In genomic region chr11:5808500-5809121, GRCh38 we compare ENCODE assay signal across 8 cellular contexts. TPM values are rescaled to one million over a fixed set of nuclear protein-coding genes. Genes with fewer than 3 reads are reported as not detected.
DNase-seq lines count a peak whose midpoint lies in the region; ATAC-seq lines count a peak whose summit lies in the region.

Gene OR52N2 (plus strand): TSS chr11:5808924. CDS start chr11:5820336, 11,412 bp downstream.

- DNase-seq in Ammon's horn (ENCODE audit: low spot score) = peak; percentile 84
- DNase-seq in NCI-H748 (lab: John Stamatoyannopoulos, UW; ENCODE audit: unreplicated experiment) = peak; percentile 73
- peak in 2 of 3 experiments; percentile 40 to 55 for DNase-seq in activated CD8-positive, alpha-beta memory T cell treated with anti-CD3 and anti-CD28 coated beads for 48 hours (ENCODE audit: low read depth in 2 of 3, low spot score in 2 of 3)
- DNase-seq in epidermal melanocyte (ENCODE audit: insufficient read length, low spot score) = peak; percentile 22
- DNase-seq in mucosa of gallbladder (ENCODE audit: low spot score) = peak; percentile 85
- peak; percentile 28 to 41 for DNase-seq in stimulated activated CD8-positive, alpha-beta memory T cell treated with anti-CD3 and anti-CD28 coated beads, Interleukin-4, amount 100 ng/mL, for 1 hour (ENCODE audit: low read depth in 2 of 2, low spot score in 1 of 2)

- ATAC-seq in GM18870 (IDR thresholded peaks at IDR 0.05; ENCODE audit: unreplicated experiment) (peak; percentile 95), HG03135 (IDR thresholded peaks at IDR 0.05; ENCODE audit: unreplicated experiment) (peak; percentile 90)

RNA-seq across cellular contexts. Expression of gene OR52N2, which starts in this region (rescaled TPM):
- not detected for total RNA-seq in mucosa of gallbladder

Comparison
In these comparisons a context has a peak if more than half of its experiments do, and no peak if none do; other contexts are left out.
1. Peak in every context shown above with its lines: DNase-seq and ATAC-seq.
2. Peak in DNase-seq in mucosa of gallbladder; RNA of the gene not detected or under 1 TPM.
3. DNase-seq: peak in every context shown above with its lines; median percentile 85 in mucosa of gallbladder; 84 in Ammon's horn; 73 in NCI-H748; 48 in activated CD8-positive, alpha-beta memory T cell treated with anti-CD3 and anti-CD28 coated beads for 48 hours; 34 in stimulated activated CD8-positive, alpha-beta memory T cell treated with anti-CD3 and anti-CD28 coated beads, Interleukin-4, amount 100 ng/mL, for 1 hour; 22 in epidermal melanocyte.